28 cellular contexts compared by ENCODE assay signal in genomic region chr1:39435597-39435996, GRCh38. TPM values are rescaled to one million over a fixed set of nuclear protein-coding genes. Genes with fewer than 3 reads are reported as not detected.
DNase-seq lines count a peak whose midpoint lies in the region; ATAC-seq, FAIRE-seq and TF ChIP-seq lines count a peak whose summit lies in the region.
"Had no signal": no experiment of that assay in that cellular context is flagged by ENCODE, and none has a peak within 500 bp of the region (broad histone marks: within the 10 kb centered on the region; RNA-seq: fewer than 3 reads in every experiment).

No MANE protein-coding gene starts in this region.

- H3K36me3 ChIP-seq in bronchial epithelial cell (ENCODE audit: control insufficient read depth, insufficient read depth, low read length) (peaks cover 15% of the 10 kb centered on the region), mesenchymal stem cell (ENCODE audit: control insufficient read depth in 1 of 2, insufficient read depth in 2 of 2, low read depth in 1 of 2, low read length in 2 of 2) (peaks cover 32 to 93% of the 10 kb centered on the region in 2 experiments)

- peaks cover 61% of the 10 kb centered on the region for H3K36me3 Mint-ChIP-seq in stimulated activated naive CD8-positive, alpha-beta T cell treated with anti-CD3 and anti-CD28 coated beads, Interleukin-15, Interleukin-2, amounts not matched to agents 100 ng/mL and 50 ng/mL, for 24 hours (ENCODE audit: low read depth)

- H2AK5ac ChIP-seq in mesenchymal stem cell (ENCODE audit: low read length, severe bottlenecking) = peak overlapping the region; percentile 93

- peak overlapping the region; percentile 28 for H4K91ac ChIP-seq in mesenchymal stem cell (ENCODE audit: low read length)

- H2AFZ ChIP-seq in mesenchymal stem cell (ENCODE audit: low read depth, low read length) = no peak overlapping the region
- H2AFZ ChIP-seq: neural progenitor cell had no signal

- no peak for DNase-seq in stimulated activated naive CD8-positive, alpha-beta T cell treated with anti-CD3 and anti-CD28 coated beads, Interleukin-15, amount 100 ng/mL, for 72 hours
- no peak for DNase-seq in bronchial epithelial cell (ENCODE audit: low read depth)
- DNase-seq in mesenchymal stem cell = no peak
- no peak for DNase-seq in NCI-H2081 (lab: John Stamatoyannopoulos, UW)
- DNase-seq in dedifferentiated amniotic fluid mesenchymal stem cell (ENCODE audit: extremely low spot score) = no peak
- DNase-seq: activated CD8-positive, alpha-beta T cell treated with anti-CD3 and anti-CD28 coated beads, Interleukin-2, amount 10 ng/mL, durations not matched to agents 7 days and 5 days; activated naive CD4-positive, alpha-beta T cell treated with Interleukin-2 at 50 U/mL for 16 hours; activated T-cell treated with anti-CD3 and anti-CD28 coated beads, Interleukin-2, amount 50 U/mL, for 4 hours; C1 segment of cervical spinal cord; DND-41; GOT3; NCI-H1105; NCI-H1930; NCI-H524 treated with DMSO at 0.1 percent for 48 hours; PC-3; stimulated activated CD4-positive, alpha-beta T cell treated with anti-CD3 and anti-CD28 coated beads, Interleukin-4, amount 100 ng/mL, for 24 hours had no signal

- no peaks in the 10 kb centered on the region for H3K79me1 ChIP-seq in mesenchymal stem cell (replicated peaks; ENCODE audit: low read length, poor library complexity, severe bottlenecking)

- H3K9me3 Mint-ChIP-seq in stimulated activated naive CD8-positive, alpha-beta T cell treated with anti-CD3 and anti-CD28 coated beads, Interleukin-15, Interleukin-2, amounts not matched to agents 100 ng/mL and 50 ng/mL, for 24 hours = no peaks in the 10 kb centered on the region
- H3K9me3 Mint-ChIP-seq in stimulated activated naive CD8-positive, alpha-beta T cell treated with anti-CD3 and anti-CD28 coated beads, Interleukin-15, amount 100 ng/mL, for 72 hours = no peaks in the 10 kb centered on the region
- H3K9me3 Mint-ChIP-seq: activated T-cell treated with anti-CD3 and anti-CD28 coated beads, Interleukin-2, amount 50 U/mL, for 4 hours; neural progenitor cell; stimulated activated memory B cell treated with anti-CD40 and anti-IgM and Interleukin-4, amounts not matched to agents 10 μg/mL and 1 μg/mL and 100 μg/mL, for 72 hours; T-helper 2 cell treated with Interferon-gamma antibody and Interleukin-4, amounts not matched to agents 5 μg/mL and 100 μg/mL, for 36 hours had no signal

- peaks cover 12% of the 10 kb centered on the region for H3K4me1 ChIP-seq in mesenchymal stem cell (ENCODE audit: control insufficient read depth, insufficient read depth, low read depth, low read length)
- H3K4me1 ChIP-seq: neural progenitor cell, suprapubic skin had no signal

- ATAC-seq in stimulated activated naive CD8-positive, alpha-beta T cell treated with anti-CD3 and anti-CD28 coated beads, Interleukin-15, amount 100 ng/mL, for 72 hours = no peak
- ATAC-seq in HG03108 (IDR thresholded peaks at IDR 0.05; ENCODE audit: unreplicated experiment) = no peak
- ATAC-seq in HG02588 (IDR thresholded peaks at IDR 0.05; ENCODE audit: unreplicated experiment) = no peak
- ATAC-seq: activated CD8-positive, alpha-beta T cell treated with anti-CD3 and anti-CD28 coated beads, Interleukin-2, amount 10 ng/mL, durations not matched to agents 7 days and 5 days; activated T-cell treated with anti-CD3 and anti-CD28 coated beads, Interleukin-2, amount 50 U/mL, for 4 hours; PC-3; sciatic nerve; stimulated activated memory B cell treated with anti-CD40 and anti-IgM and Interleukin-4, amounts not matched to agents 10 μg/mL and 1 μg/mL and 100 μg/mL, for 72 hours had no signal

- peak overlapping the region; percentile 92 for H3K27ac ChIP-seq in mesenchymal stem cell (ENCODE audit: low read length, poor library complexity, severe bottlenecking)
- H3K27ac ChIP-seq: neural progenitor cell, suprapubic skin had no signal

- no peak overlapping the region for H3K4me3 Mint-ChIP-seq in stimulated activated naive CD8-positive, alpha-beta T cell treated with anti-CD3 and anti-CD28 coated beads, Interleukin-15, Interleukin-2, amounts not matched to agents 100 ng/mL and 50 ng/mL, for 24 hours
- H3K4me3 Mint-ChIP-seq in stimulated activated naive CD8-positive, alpha-beta T cell treated with anti-CD3 and anti-CD28 coated beads, Interleukin-15, amount 100 ng/mL, for 72 hours = no peak overlapping the region
- H3K4me3 Mint-ChIP-seq: activated CD8-positive, alpha-beta T cell treated with anti-CD3 and anti-CD28 coated beads, Interleukin-2, amount 10 ng/mL, durations not matched to agents 7 days and 5 days; activated T-cell treated with anti-CD3 and anti-CD28 coated beads, Interleukin-2, amount 50 U/mL, for 4 hours; neural progenitor cell; stimulated activated memory B cell treated with anti-CD40 and anti-IgM and Interleukin-4, amounts not matched to agents 10 μg/mL and 1 μg/mL and 100 μg/mL, for 72 hours; T-helper 2 cell treated with Interferon-gamma antibody and Interleukin-4, amounts not matched to agents 5 μg/mL and 100 μg/mL, for 36 hours had no signal

- no peak overlapping the region for H4K8ac ChIP-seq in mesenchymal stem cell (ENCODE audit: low read length)

- no peak for TF ChIP-seq CTCF in bronchial epithelial cell (IDR thresholded peaks at IDR 0.05; ENCODE audit: insufficient read depth, low read length, severe bottlenecking)

- H2BK5ac ChIP-seq in mesenchymal stem cell (ENCODE audit: low read depth, low read length, poor library complexity, severe bottlenecking) = peak overlapping the region; percentile 19

- no peak overlapping the region for H3K4me2 ChIP-seq in mesenchymal stem cell (ENCODE audit: low read length, poor library complexity, severe bottlenecking)
- H3K4me2 ChIP-seq: neural progenitor cell had no signal

- H2BK15ac ChIP-seq in mesenchymal stem cell (ENCODE audit: low read depth, poor library complexity, severe bottlenecking) = no peak overlapping the region

- no peaks in the 10 kb centered on the region for H3K9me3 ChIP-seq in mesenchymal stem cell (ENCODE audit: control insufficient read depth, low read length)
- H3K9me3 ChIP-seq: mucosa of descending colon, suprapubic skin had no signal

- no peak overlapping the region for H2BK120ac ChIP-seq in mesenchymal stem cell (ENCODE audit: low read depth, low read length)

- FAIRE-seq in bronchial epithelial cell (lab: Jason Lieb, UNC) = peak; percentile 7
- FAIRE-seq: endothelial cell of umbilical vein, GM18507 had no signal

- H3K4me3 ChIP-seq in bronchial epithelial cell (ENCODE audit: low read depth, low read length) (no peak overlapping the region), mesenchymal stem cell (ENCODE audit: insufficient read depth in 1 of 2, low read depth in 1 of 2, low read length in 2 of 2) (no peak overlapping the region)
- H3K4me3 ChIP-seq: mucosa of descending colon, neural progenitor cell, suprapubic skin had no signal

- H2BK12ac ChIP-seq in mesenchymal stem cell (ENCODE audit: low read length in 2 of 2) = no peak overlapping the region

- no peaks in the 10 kb centered on the region for H3K27me3 Mint-ChIP-seq in stimulated activated naive CD8-positive, alpha-beta T cell treated with anti-CD3 and anti-CD28 coated beads, Interleukin-15, Interleukin-2, amounts not matched to agents 100 ng/mL and 50 ng/mL, for 24 hours
- no peaks in the 10 kb centered on the region for H3K27me3 Mint-ChIP-seq in stimulated activated naive CD8-positive, alpha-beta T cell treated with anti-CD3 and anti-CD28 coated beads, Interleukin-15, amount 100 ng/mL, for 72 hours
- H3K27me3 Mint-ChIP-seq: stimulated activated memory B cell treated with anti-CD40 and anti-IgM and Interleukin-4, amounts not matched to agents 10 μg/mL and 1 μg/mL and 100 μg/mL, for 72 hours had no signal

- H3K14ac ChIP-seq in mesenchymal stem cell (ENCODE audit: low read length in 2 of 2) = no peak overlapping the region

- H3K18ac ChIP-seq in mesenchymal stem cell (ENCODE audit: low read depth in 1 of 2, low read length in 2 of 2) = no peak overlapping the region

- H3K27me3 ChIP-seq in bronchial epithelial cell (ENCODE audit: control insufficient read depth, insufficient read depth, low read length) (no peaks in the 10 kb centered on the region), mesenchymal stem cell (ENCODE audit: control insufficient read depth in 1 of 2, insufficient read depth in 1 of 2, low read length in 2 of 2) (no peaks in the 10 kb centered on the region)
- H3K27me3 ChIP-seq: neural progenitor cell, suprapubic skin had no signal

- WGBS in mesenchymal stem cell = 99% methylated on average over 5 of the region's 5 CpGs

- no peak overlapping the region for H3K23ac ChIP-seq in mesenchymal stem cell (ENCODE audit: low read length in 2 of 2)

- no peak overlapping the region for H3K4ac ChIP-seq in mesenchymal stem cell (ENCODE audit: low read depth in 1 of 2, low read length in 2 of 2)

- H3K27ac Mint-ChIP-seq in stimulated activated naive CD8-positive, alpha-beta T cell treated with anti-CD3 and anti-CD28 coated beads, Interleukin-15, Interleukin-2, amounts not matched to agents 100 ng/mL and 50 ng/mL, for 24 hours = peak overlapping the region; percentile 46
- peak overlapping the region in 1 of 2 donors; percentile 45 for H3K27ac Mint-ChIP-seq in stimulated activated naive CD8-positive, alpha-beta T cell treated with anti-CD3 and anti-CD28 coated beads, Interleukin-15, amount 100 ng/mL, for 72 hours
- H3K27ac Mint-ChIP-seq: activated CD8-positive, alpha-beta T cell treated with anti-CD3 and anti-CD28 coated beads, Interleukin-2, amount 10 ng/mL, durations not matched to agents 7 days and 5 days; neural progenitor cell; stimulated activated memory B cell treated with anti-CD40 and anti-IgM and Interleukin-4, amounts not matched to agents 10 μg/mL and 1 μg/mL and 100 μg/mL, for 72 hours; T-helper 2 cell treated with Interferon-gamma antibody and Interleukin-4, amounts not matched to agents 5 μg/mL and 100 μg/mL, for 36 hours had no signal

- no peak overlapping the region for H3K9ac ChIP-seq in mesenchymal stem cell (ENCODE audit: low read length)
- H3K9ac ChIP-seq: neural progenitor cell had no signal

- no peaks in the 10 kb centered on the region for H3K4me1 Mint-ChIP-seq in stimulated activated naive CD8-positive, alpha-beta T cell treated with anti-CD3 and anti-CD28 coated beads, Interleukin-15, Interleukin-2, amounts not matched to agents 100 ng/mL and 50 ng/mL, for 24 hours (ENCODE audit: low read depth)
- peaks cover 5% of the 10 kb centered on the region for H3K4me1 Mint-ChIP-seq in stimulated activated naive CD8-positive, alpha-beta T cell treated with anti-CD3 and anti-CD28 coated beads, Interleukin-15, amount 100 ng/mL, for 72 hours
- H3K4me1 Mint-ChIP-seq: neural progenitor cell; stimulated activated memory B cell treated with anti-CD40 and anti-IgM and Interleukin-4, amounts not matched to agents 10 μg/mL and 1 μg/mL and 100 μg/mL, for 72 hours had no signal

RNA-seq across cellular contexts. Expression of gene BMP8A, which starts 55.8 kb away (rescaled TPM):
- not detected in 2 replicates for total RNA-seq in bronchial epithelial cell
- not detected for polyA plus RNA-seq in mesenchymal stem cell (2013, experiment 1 of 2)
- polyA plus RNA-seq in mesenchymal stem cell (2013, experiment 2 of 2) = not detected
- total RNA-seq: liver had no signal
- polyA plus RNA-seq: liver had no signal
